1 cellular context compared by ENCODE assay signal in the genomic region with DNA sequence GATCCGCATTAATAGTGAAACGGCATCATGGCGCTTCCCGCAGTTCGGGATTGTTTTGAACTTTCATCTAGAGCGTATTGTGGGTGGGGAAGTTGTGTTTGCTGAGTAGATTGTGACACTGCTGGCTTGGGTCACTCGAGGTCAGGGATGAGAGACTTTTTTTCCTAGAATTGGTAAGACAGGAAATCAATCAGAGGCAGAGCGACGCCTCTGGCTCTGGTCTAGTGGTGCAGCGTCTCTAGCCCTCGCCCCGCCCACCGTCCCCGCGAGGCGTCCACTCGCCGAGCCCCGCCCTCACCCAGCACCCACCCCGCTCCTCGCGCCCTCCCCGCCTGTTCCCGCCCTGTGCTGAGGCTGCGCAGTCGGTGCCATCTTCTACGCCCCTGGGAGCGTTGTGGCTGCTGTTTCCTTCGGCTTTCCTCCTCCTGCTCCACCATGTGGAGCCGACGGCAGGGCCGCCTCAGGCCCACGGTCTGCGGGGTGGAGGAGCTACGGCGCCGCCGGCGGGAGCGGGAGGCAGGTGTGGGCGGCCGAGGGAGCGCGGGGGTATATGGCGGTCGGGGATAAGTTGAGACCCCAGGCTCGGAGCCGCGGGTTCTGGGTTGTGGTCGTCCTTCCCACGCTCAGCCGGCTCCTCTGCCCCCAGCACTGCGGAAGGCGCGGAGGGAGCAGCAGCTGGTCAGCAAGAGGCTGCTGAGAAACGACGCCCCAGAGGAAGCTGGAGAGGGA.
TF ChIP-seq lines count a peak whose summit lies in the region.

A gene (plus strand): TSS at position 359 of the 729 bp plus-strand sequence. CDS start 77 bp downstream, at position 436.

TF ChIP-seq in HEK293, 187 proteins besides CTCF, POLR2A, EP300 and RAD21 (continued from another document):
- TF ChIP-seq, protein P1, sequence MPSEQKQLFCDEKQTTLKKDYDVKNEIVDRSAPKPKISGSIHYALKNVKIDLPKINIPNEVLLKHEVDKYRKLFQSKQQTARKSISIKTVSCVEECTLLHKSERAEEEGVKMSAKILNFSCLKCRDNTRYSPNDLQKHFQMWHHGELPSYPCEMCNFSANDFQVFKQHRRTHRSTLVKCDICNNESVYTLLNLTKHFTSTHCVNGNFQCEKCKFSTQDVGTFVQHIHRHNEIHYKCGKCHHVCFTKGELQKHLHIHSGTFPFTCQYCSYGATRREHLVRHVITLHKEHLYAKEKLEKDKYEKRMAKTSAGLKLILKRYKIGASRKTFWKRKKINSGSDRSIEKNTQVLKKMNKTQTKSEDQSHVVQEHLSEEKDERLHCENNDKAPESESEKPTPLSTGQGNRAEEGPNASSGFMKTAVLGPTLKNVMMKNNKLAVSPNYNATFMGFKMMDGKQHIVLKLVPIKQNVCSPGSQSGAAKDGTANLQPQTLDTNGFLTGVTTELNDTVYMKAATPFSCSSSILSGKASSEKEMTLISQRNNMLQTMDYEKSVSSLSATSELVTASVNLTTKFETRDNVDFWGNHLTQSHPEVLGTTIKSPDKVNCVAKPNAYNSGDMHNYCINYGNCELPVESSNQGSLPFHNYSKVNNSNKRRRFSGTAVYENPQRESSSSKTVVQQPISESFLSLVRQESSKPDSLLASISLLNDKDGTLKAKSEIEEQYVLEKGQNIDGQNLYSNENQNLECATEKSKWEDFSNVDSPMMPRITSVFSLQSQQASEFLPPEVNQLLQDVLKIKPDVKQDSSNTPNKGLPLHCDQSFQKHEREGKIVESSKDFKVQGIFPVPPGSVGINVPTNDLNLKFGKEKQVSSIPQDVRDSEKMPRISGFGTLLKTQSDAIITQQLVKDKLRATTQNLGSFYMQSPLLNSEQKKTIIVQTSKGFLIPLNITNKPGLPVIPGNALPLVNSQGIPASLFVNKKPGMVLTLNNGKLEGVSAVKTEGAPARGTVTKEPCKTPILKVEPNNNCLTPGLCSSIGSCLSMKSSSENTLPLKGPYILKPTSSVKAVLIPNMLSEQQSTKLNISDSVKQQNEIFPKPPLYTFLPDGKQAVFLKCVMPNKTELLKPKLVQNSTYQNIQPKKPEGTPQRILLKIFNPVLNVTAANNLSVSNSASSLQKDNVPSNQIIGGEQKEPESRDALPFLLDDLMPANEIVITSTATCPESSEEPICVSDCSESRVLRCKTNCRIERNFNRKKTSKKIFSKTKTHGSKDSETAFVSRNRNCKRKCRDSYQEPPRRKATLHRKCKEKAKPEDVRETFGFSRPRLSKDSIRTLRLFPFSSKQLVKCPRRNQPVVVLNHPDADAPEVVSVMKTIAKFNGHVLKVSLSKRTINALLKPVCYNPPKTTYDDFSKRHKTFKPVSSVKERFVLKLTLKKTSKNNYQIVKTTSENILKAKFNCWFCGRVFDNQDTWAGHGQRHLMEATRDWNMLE (tag by site-specific recombination; conservative IDR thresholded peaks at IDR 0.05; ENCODE audit: low read depth): peak; percentile 56
- no peak; the same call in 1 of the 2 replicates for TF ChIP-seq ZNF223 (tag by site-specific recombination; IDR thresholded peaks at IDR 0.05)
- 0 out of 2 replicates have a peak, but pooled peaks have one; percentile 49 for TF ChIP-seq SP7 (tag by site-specific recombination; IDR thresholded peaks at IDR 0.05)
- TF ChIP-seq ZNF133 (tag by site-specific recombination; IDR thresholded peaks at IDR 0.05): no peak
- TF ChIP-seq ZNF2 (tag by site-specific recombination; IDR thresholded peaks at IDR 0.05): peak; percentile 16; the same call in 1 of the 2 replicates
- no peak for TF ChIP-seq MYNN (tag by site-specific recombination; IDR thresholded peaks at IDR 0.05; ENCODE audit: borderline replicate concordance)
- no peak for TF ChIP-seq SCRT1 (tag by site-specific recombination; IDR thresholded peaks at IDR 0.05; ENCODE audit: borderline replicate concordance)
- TF ChIP-seq, protein P2, sequence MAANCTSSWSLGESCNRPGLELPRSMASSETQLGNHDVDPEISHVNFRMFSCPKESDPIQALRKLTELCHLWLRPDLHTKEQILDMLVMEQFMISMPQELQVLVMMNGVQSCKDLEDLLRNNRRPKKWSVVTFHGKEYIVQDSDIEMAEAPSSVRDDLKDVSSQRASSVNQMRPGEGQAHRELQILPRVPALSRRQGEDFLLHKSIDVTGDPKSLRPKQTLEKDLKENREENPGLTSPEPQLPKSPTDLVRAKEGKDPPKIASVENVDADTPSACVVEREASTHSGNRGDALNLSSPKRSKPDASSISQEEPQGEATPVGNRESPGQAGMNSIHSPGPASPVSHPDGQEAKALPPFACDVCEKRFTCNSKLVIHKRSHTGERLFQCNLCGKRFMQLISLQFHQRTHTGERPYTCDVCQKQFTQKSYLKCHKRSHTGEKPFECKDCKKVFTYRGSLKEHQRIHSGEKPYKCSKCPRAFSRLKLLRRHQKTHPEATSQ (tag by site-specific recombination; IDR thresholded peaks at IDR 0.05): no peak
- TF ChIP-seq, protein P3, sequence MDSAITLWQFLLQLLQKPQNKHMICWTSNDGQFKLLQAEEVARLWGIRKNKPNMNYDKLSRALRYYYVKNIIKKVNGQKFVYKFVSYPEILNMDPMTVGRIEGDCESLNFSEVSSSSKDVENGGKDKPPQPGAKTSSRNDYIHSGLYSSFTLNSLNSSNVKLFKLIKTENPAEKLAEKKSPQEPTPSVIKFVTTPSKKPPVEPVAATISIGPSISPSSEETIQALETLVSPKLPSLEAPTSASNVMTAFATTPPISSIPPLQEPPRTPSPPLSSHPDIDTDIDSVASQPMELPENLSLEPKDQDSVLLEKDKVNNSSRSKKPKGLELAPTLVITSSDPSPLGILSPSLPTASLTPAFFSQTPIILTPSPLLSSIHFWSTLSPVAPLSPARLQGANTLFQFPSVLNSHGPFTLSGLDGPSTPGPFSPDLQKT (IDR thresholded peaks at IDR 0.05; ENCODE audit: borderline replicate concordance, low read depth, low read length): no peak
- TF ChIP-seq, protein P4, sequence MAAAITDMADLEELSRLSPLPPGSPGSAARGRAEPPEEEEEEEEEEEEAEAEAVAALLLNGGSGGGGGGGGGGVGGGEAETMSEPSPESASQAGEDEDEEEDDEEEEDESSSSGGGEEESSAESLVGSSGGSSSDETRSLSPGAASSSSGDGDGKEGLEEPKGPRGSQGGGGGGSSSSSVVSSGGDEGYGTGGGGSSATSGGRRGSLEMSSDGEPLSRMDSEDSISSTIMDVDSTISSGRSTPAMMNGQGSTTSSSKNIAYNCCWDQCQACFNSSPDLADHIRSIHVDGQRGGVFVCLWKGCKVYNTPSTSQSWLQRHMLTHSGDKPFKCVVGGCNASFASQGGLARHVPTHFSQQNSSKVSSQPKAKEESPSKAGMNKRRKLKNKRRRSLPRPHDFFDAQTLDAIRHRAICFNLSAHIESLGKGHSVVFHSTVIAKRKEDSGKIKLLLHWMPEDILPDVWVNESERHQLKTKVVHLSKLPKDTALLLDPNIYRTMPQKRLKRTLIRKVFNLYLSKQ (tag by site-specific recombination; IDR thresholded peaks at IDR 0.05; ENCODE audit: borderline replicate concordance): no peak
- TF ChIP-seq, protein P5, sequence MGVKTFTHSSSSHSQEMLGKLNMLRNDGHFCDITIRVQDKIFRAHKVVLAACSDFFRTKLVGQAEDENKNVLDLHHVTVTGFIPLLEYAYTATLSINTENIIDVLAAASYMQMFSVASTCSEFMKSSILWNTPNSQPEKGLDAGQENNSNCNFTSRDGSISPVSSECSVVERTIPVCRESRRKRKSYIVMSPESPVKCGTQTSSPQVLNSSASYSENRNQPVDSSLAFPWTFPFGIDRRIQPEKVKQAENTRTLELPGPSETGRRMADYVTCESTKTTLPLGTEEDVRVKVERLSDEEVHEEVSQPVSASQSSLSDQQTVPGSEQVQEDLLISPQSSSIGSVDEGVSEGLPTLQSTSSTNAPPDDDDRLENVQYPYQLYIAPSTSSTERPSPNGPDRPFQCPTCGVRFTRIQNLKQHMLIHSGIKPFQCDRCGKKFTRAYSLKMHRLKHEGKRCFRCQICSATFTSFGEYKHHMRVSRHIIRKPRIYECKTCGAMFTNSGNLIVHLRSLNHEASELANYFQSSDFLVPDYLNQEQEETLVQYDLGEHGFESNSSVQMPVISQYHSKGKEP (tag by site-specific recombination; IDR thresholded peaks at IDR 0.05): no peak
- TF ChIP-seq ZNF140 (tag by site-specific recombination; IDR thresholded peaks at IDR 0.05): no peak
- TF ChIP-seq ZNF394 (tag by site-specific recombination; IDR thresholded peaks at IDR 0.05; ENCODE audit: borderline replicate concordance): no peak; the same call in none of the 2 replicates
- no peak for TF ChIP-seq ZNF138 (tag by site-specific recombination; IDR thresholded peaks at IDR 0.05; ENCODE audit: borderline replicate concordance)
- no peak for TF ChIP-seq ZNF433 (tag by site-specific recombination; IDR thresholded peaks at IDR 0.05; ENCODE audit: low read depth)
- TF ChIP-seq ZNF23 (tag by site-specific recombination; IDR thresholded peaks at IDR 0.05; ENCODE audit: borderline replicate concordance): no peak
- peak; percentile 74 for TF ChIP-seq ZIC2 (tag by site-specific recombination; IDR thresholded peaks at IDR 0.05)
- TF ChIP-seq ZNF473 (tag by site-specific recombination; IDR thresholded peaks at IDR 0.05): no peak
- no peak for TF ChIP-seq ZFP3 (tag by site-specific recombination; IDR thresholded peaks at IDR 0.05; ENCODE audit: low read depth)
- no peak for TF ChIP-seq ZNF843 (tag by site-specific recombination; IDR thresholded peaks at IDR 0.05)
- peak; percentile 93 for TF ChIP-seq ZNF600 (tag by site-specific recombination; IDR thresholded peaks at IDR 0.05)
- 0 out of 2 replicates have a peak, but pooled peaks have one; percentile 20 for TF ChIP-seq ZSCAN23 (tag by site-specific recombination; IDR thresholded peaks at IDR 0.05)
- no peak for TF ChIP-seq ZNF514 (tag by site-specific recombination; IDR thresholded peaks at IDR 0.05)
- TF ChIP-seq, protein P6, sequence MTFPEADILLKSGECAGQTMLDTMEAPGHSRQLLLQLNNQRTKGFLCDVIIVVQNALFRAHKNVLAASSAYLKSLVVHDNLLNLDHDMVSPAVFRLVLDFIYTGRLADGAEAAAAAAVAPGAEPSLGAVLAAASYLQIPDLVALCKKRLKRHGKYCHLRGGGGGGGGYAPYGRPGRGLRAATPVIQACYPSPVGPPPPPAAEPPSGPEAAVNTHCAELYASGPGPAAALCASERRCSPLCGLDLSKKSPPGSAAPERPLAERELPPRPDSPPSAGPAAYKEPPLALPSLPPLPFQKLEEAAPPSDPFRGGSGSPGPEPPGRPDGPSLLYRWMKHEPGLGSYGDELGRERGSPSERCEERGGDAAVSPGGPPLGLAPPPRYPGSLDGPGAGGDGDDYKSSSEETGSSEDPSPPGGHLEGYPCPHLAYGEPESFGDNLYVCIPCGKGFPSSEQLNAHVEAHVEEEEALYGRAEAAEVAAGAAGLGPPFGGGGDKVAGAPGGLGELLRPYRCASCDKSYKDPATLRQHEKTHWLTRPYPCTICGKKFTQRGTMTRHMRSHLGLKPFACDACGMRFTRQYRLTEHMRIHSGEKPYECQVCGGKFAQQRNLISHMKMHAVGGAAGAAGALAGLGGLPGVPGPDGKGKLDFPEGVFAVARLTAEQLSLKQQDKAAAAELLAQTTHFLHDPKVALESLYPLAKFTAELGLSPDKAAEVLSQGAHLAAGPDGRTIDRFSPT (tag by site-specific recombination; IDR thresholded peaks at IDR 0.05): peak; percentile 92
